20 cellular contexts compared by ENCODE assay signal in the genomic region with DNA sequence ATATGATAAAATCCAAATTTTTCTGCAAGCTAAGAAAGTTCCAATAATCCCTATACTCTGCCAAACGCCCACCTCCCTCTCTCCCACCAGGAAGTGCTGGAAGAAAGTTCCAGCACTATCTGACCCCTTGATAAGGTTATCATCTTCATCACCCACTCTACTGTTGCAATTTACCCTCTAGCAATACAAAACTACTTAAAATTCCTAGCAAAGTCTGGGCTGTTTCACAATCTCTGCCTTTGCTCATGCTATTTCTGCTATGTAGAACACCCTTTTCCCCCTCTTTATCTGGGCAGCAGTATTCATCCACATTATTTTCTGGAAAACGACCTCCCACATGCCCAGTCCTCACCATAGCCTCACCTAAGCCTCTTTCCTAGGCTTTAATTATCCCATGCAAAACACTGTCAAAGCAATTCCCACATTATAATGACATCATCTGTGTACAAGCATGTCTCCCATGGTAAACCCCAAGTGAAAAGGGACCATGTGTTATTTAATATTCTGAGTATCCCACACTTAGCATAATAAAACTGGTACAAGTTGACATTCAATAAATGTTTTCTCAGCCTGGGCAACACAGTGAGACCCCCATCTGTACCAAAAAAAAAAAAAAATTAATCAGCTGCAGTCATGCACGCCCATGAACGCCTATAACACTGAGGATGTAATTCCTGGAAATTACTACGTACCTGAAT. TPM values are rescaled to one million over a fixed set of nuclear protein-coding genes. Genes with fewer than 3 reads are reported as not detected.
DNase-seq lines count a peak whose midpoint lies in the region; ATAC-seq and TF ChIP-seq lines count a peak whose summit lies in the region.
"Had no signal": no experiment of that assay in that cellular context is flagged by ENCODE, and none has a peak within 500 bp of the region (broad histone marks: within the 10 kb centered on the region; RNA-seq: fewer than 3 reads in every experiment).

No MANE protein-coding gene starts in this region.

- H3K9me2 ChIP-seq in PC-9 (ENCODE audit: insufficient read depth): no peaks in the 10 kb centered on the region

- CTCF ChIA-PET in PC-9 (lab: Charles Lee): no interaction called here

- no peak overlapping the region for H3K18ac ChIP-seq in trophoblast cell (ENCODE audit: low read length)

- TF ChIP-seq CTCF in PC-9 (conservative IDR thresholded peaks at IDR 0.05): no peak
- no peak for TF ChIP-seq CTCF in fibroblast of pulmonary artery (IDR thresholded peaks at IDR 0.05; ENCODE audit: low read length, missing control alignments)
- TF ChIP-seq CTCF in mucosa of descending colon (IDR thresholded peaks at IDR 0.05): no peak

- POLR2A ChIA-PET in PC-9 (lab: Charles Lee; ENCODE audit: unreplicated experiment): no interaction called here

- H3K4me2 ChIP-seq in PC-9: peak overlapping the region; percentile 28
- peak overlapping the region; percentile 38 for H3K4me2 ChIP-seq in trophoblast cell (ENCODE audit: low read length)
- H3K4me2 ChIP-seq: BLaER1 treated with 17β-estradiol and CSF1 and Interleukin-3, amounts not matched to agents 10 nM and 100 nM had no signal

- no TSS peak for BruUV-seq in PC-9 (replicated peaks; lab: Mats Ljungman, UMichigan)

- H3K4ac ChIP-seq in trophoblast cell (ENCODE audit: low read depth, low read length): no peak overlapping the region

- H2AFZ ChIP-seq in PC-9: no peak overlapping the region
- no peak overlapping the region for H2AFZ ChIP-seq in trophoblast cell (ENCODE audit: insufficient read depth, low read length, poor library complexity)

- no peak overlapping the region for H3K4me3 ChIP-seq in PC-9
- H3K4me3 ChIP-seq in fibroblast of pulmonary artery (replicated peaks; ENCODE audit: low read depth, low read length): no peak overlapping the region
- H3K4me3 ChIP-seq in trophoblast cell (ENCODE audit: low read depth, low read length): no peak overlapping the region
- H3K4me3 ChIP-seq in right cardiac atrium (ENCODE audit: low read length): no peak overlapping the region
- no peak overlapping the region for H3K4me3 ChIP-seq in mucosa of descending colon
- H3K4me3 ChIP-seq: BLaER1 treated with 17β-estradiol and CSF1 and Interleukin-3, amounts not matched to agents 10 nM and 100 nM; gastrocnemius medialis; stomach had no signal

- H2BK12ac ChIP-seq in trophoblast cell (ENCODE audit: low read length): no peak overlapping the region

- H4K91ac ChIP-seq in trophoblast cell (ENCODE audit: low read depth, low read length): no peak overlapping the region

- H3K27me3 ChIP-seq in PC-9 (ENCODE audit: insufficient read depth, low read depth): no peaks in the 10 kb centered on the region
- H3K27me3 ChIP-seq in trophoblast cell (ENCODE audit: insufficient read depth, low read length): no peaks in the 10 kb centered on the region
- H3K27me3 ChIP-seq in right cardiac atrium (ENCODE audit: control insufficient read depth, insufficient read depth): no peaks in the 10 kb centered on the region
- H3K27me3 ChIP-seq: BLaER1 treated with 17β-estradiol and CSF1 and Interleukin-3, amounts not matched to agents 10 nM and 100 nM; gastrocnemius medialis; stomach had no signal

- DNase-seq in EL: peak; percentile 39
- peak in 1 of 2 experiments; percentile 74 for DNase-seq in PC-9
- peak; percentile 76 for DNase-seq in fibroblast of pulmonary artery (ENCODE audit: low read depth)
- DNase-seq in trophoblast cell: peak; percentile 67 to 98
- no peak for DNase-seq in head of caudate nucleus
- no peak for DNase-seq in right cardiac atrium
- DNase-seq in mucosa of descending colon: no peak
- DNase-seq: activated B cell treated with CpG ODN at 0.5 μM for 24 hours; activated naive CD4-positive, alpha-beta T cell treated with anti-CD3 and anti-CD28 coated beads, Interleukin-2, amount 10 ng/mL, durations not matched to agents 7 days and 5 days; gastrocnemius medialis; immature natural killer cell; Karpas-422; NCI-H146; stimulated activated CD4-positive, alpha-beta T cell treated with anti-CD3 and anti-CD28 coated beads, Interleukin-12 subunit alpha, Interleukin-12 subunit beta, amount 100 ng/mL, for 4 hours; stomach had no signal

- no peak overlapping the region for H3K9ac ChIP-seq in trophoblast cell (ENCODE audit: low read length)
- H3K9ac ChIP-seq: BLaER1 treated with 17β-estradiol and CSF1 and Interleukin-3, amounts not matched to agents 10 nM and 100 nM had no signal

- H2BK120ac ChIP-seq in trophoblast cell (ENCODE audit: insufficient read depth, low read length, poor library complexity): no peak overlapping the region

- H4K20me1 ChIP-seq in PC-9 (ENCODE audit: insufficient read depth): peaks cover 34% of the 10 kb centered on the region

- no peak overlapping the region for H2AK5ac ChIP-seq in trophoblast cell (ENCODE audit: low read length)

- H3K9me3 ChIP-seq in PC-9 (ENCODE audit: insufficient read depth, low read depth): no peaks in the 10 kb centered on the region
- no peaks in the 10 kb centered on the region for H3K9me3 ChIP-seq in trophoblast cell (ENCODE audit: insufficient read depth, low read depth, low read length)
- H3K9me3 ChIP-seq in right cardiac atrium (ENCODE audit: control insufficient read depth, low read length): no peaks in the 10 kb centered on the region
- no peaks in the 10 kb centered on the region for H3K9me3 ChIP-seq in mucosa of descending colon
- H3K9me3 ChIP-seq: BLaER1 treated with 17β-estradiol and CSF1 and Interleukin-3, amounts not matched to agents 10 nM and 100 nM; gastrocnemius medialis; stomach had no signal

- no peak overlapping the region for H3K23ac ChIP-seq in trophoblast cell (ENCODE audit: low read length)

- ATAC-seq in right cardiac atrium: no peak
- no peak for ATAC-seq in HG02588 (IDR thresholded peaks at IDR 0.05; ENCODE audit: unreplicated experiment)
- ATAC-seq in mucosa of descending colon: no peak
- ATAC-seq: gastrocnemius medialis had no signal

- no peak overlapping the region for H3K14ac ChIP-seq in trophoblast cell (ENCODE audit: low read length)

- H3K4me1 ChIP-seq in PC-9 (replicated peaks; ENCODE audit: insufficient read depth) (peaks cover 34% of the 10 kb centered on the region), trophoblast cell (ENCODE audit: control insufficient read depth in 1 of 2, insufficient read depth in 2 of 2, low read length in 2 of 2) (peaks cover 25 to 43% of the 10 kb centered on the region in 2 experiments), right cardiac atrium (ENCODE audit: control insufficient read depth, insufficient read depth, low read length) (peaks cover 4% of the 10 kb centered on the region), mucosa of descending colon (ENCODE audit: low read depth) (peaks cover 10% of the 10 kb centered on the region)
- H3K4me1 ChIP-seq: gastrocnemius medialis had no signal

- no peak overlapping the region for H4K12ac ChIP-seq in trophoblast cell (ENCODE audit: low read depth, low read length)

- H3F3A ChIP-seq in PC-9 (ENCODE audit: insufficient read depth, low read depth): peaks cover 37% of the 10 kb centered on the region

- peaks cover 21% of the 10 kb centered on the region for H3K79me1 ChIP-seq in trophoblast cell (ENCODE audit: low read length)

- intact Hi-C loops in PC-9 (cut with micrococcal nuclease; ENCODE audit: unreplicated experiment): no loop called here
- intact Hi-C loops in head of caudate nucleus (cut with DNase I): no loop called here
- intact Hi-C loops in right cardiac atrium (cut with DNase I): no loop called here
- intact Hi-C loops in mucosa of descending colon (cut with DNase I, micrococcal nuclease): no loop called here

- H4K8ac ChIP-seq in trophoblast cell (ENCODE audit: low read depth, low read length): no peak overlapping the region

- H3K79me2 ChIP-seq in PC-9 (ENCODE audit: low read depth) (peaks cover 93% of the 10 kb centered on the region), trophoblast cell (ENCODE audit: control insufficient read depth, insufficient read depth, low read length, poor library complexity) (peaks cover 32% of the 10 kb centered on the region)

- H3K36me3 ChIP-seq in PC-9 (ENCODE audit: low read depth) (peaks cover 15% of the 10 kb centered on the region; the same call in 1 of the 2 replicates), trophoblast cell (ENCODE audit: control insufficient read depth in 1 of 2, insufficient read depth in 2 of 2, low read length in 2 of 2) (peaks cover 3 to 4% of the 10 kb centered on the region in 2 experiments), mucosa of descending colon (ENCODE audit: low read depth) (no peaks in the 10 kb centered on the region)
- H3K36me3 ChIP-seq: gastrocnemius medialis, stomach had no signal

- no peak overlapping the region for H2BK5ac ChIP-seq in trophoblast cell (ENCODE audit: low read depth, low read length, poor library complexity)

- no CpG with 5 or more reads among the region's 5 CpGs for WGBS in trophoblast cell (ENCODE audit: extremely low coverage, insufficient coverage, insufficient read length)
- WGBS in right cardiac atrium: 65% methylated on average over 5 of the region's 5 CpGs

- H3K27ac ChIP-seq in PC-9 (0 out of 2 replicates have a peak overlapping the region, but pooled peaks have one; percentile 23), trophoblast cell (ENCODE audit: low read depth, low read length) (peak overlapping the region; percentile 90), right cardiac atrium (ENCODE audit: low read length) (no peak overlapping the region)
- H3K27ac ChIP-seq: gastrocnemius medialis, stomach had no signal

RNA-seq across cellular contexts. Expression of a gene that starts 11.9 kb away (rescaled TPM):
- total RNA-seq in PC-9 (2021) (99.9 and 117 TPM in 2 replicates), right cardiac atrium (10 to 100 TPM; 18.8 to 27.2 (median 25.3) TPM), mucosa of descending colon (100 to 1,000 TPM in 2 of 3 donors, 10 to 100 TPM in 1; 84.0 to 222 (median 157) TPM)
- 119 and 129 TPM in 2 replicates for polyA plus RNA-seq in trophoblast cell (2013)
- 12.6 TPM for polyA plus RNA-seq in right cardiac atrium

RNA-seq across cellular contexts. Expression of a gene that starts 29.8 kb away (rescaled TPM):
- total RNA-seq in PC-9 (2021) (51.4 and 70.8 TPM in 2 replicates), right cardiac atrium (10 to 100 TPM; 23.5 to 46.8 (median 35.8) TPM), mucosa of descending colon (100 to 1,000 TPM in 1 of 3 donors, 10 to 100 TPM in 2; 48.9 to 105 (median 80.1) TPM)
- polyA plus RNA-seq in trophoblast cell (2013): 89.6 and 89.7 TPM in 2 replicates
- 63.6 TPM for polyA plus RNA-seq in right cardiac atrium

RNA-seq across cellular contexts. Expression of a gene that starts 36.8 kb away (rescaled TPM):
- total RNA-seq in PC-9 (2021) (34.8 and 43.2 TPM in 2 replicates), right cardiac atrium (10 to 100 TPM; 34.5 to 41.4 (median 40.7) TPM), mucosa of descending colon (10 to 100 TPM; 66.8 to 80.5 (median 71.7) TPM)
- polyA plus RNA-seq in trophoblast cell (2013): 43.5 and 43.8 TPM in 2 replicates
- 32.8 TPM for polyA plus RNA-seq in right cardiac atrium

RNA-seq across cellular contexts. Expression of a gene that starts 54.4 kb away (rescaled TPM):
- total RNA-seq in PC-9 (2021) (not detected in 2 replicates), right cardiac atrium (1 to 10 TPM in 2 of 4 donors, under 1 TPM in 2; 0.58 to 2.1 (median 0.94) TPM), mucosa of descending colon (not detected)
- 3.2 TPM in 2 replicates for polyA plus RNA-seq in trophoblast cell (2013)
- polyA plus RNA-seq in right cardiac atrium: 0.88 TPM
- total RNA-seq: activated B cell treated with CpG ODN at 0.5 μM for 24 hours, cardiac septum, gastrocnemius medialis, NCI-H460, osteocyte had no signal
- polyA plus RNA-seq: immature natural killer cell had no signal

Comparison
In these comparisons a context has a peak if more than half of its experiments do, and no peak if none do; other contexts are left out.
1. DNase-seq: peak in EL (single experiment), fibroblast of pulmonary artery (single experiment) and trophoblast cell (2 of 2); none in head of caudate nucleus (0 of 42), right cardiac atrium (0 of 3) and mucosa of descending colon (0 of 3).